8 cellular contexts compared by ENCODE assay signal in the genomic region with DNA sequence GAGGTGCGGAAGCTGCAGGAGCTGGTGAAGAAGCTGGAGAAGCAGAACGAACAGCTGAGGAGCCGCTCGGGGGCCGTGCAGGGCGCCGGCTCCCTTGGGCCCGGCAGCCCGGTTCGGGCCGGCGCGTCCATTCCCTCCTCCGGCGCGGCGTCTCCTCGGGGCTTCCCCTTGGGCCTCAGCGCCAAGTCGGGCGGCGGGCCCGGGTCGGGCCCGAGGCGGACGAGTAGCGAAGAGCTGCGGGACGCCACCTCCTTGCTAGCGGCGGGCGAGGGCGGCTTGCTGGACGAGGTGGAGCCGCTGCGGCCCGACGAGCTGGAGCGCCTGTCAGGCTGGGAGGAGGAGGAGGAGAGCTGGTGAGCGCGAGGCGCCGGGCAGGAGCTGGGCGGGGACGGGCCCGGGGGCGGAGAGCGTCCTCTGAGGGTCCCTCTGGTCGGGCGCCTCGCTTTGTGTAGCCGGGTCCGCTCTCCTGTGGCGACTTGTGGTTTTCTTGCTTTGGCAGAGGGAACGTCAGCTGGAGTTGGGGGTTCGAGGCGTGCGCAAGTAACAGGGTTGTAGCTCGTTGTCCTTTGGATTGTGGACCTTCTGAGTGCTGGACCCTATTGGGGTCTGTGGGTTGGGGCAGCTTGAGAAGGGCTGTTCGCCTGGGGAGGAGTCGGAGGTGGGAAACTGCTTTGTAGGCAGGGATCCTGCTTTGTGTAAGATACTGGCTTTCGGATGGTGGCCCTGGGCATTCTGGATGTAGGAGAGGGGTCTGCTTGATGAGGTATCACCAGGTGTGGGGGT. TPM values are rescaled to one million over a fixed set of nuclear protein-coding genes. Genes with fewer than 3 reads are reported as not detected.
DNase-seq lines count a peak whose midpoint lies in the region; ATAC-seq and TF ChIP-seq lines count a peak whose summit lies in the region.

No MANE protein-coding gene starts in this region.

- H3K4me3 ChIP-seq in RWPE2 (ENCODE audit: severe bottlenecking) (peak overlapping the region; percentile 97), aorta (ENCODE audit: low read length in 2 of 2) (peak overlapping the region; percentile 84 to 98)

- TF ChIP-seq CTCF in RWPE2 (IDR thresholded peaks at IDR 0.05; ENCODE audit: poor library complexity, severe bottlenecking): no peak

- intact Hi-C loops in left cardiac atrium (cut with DNase I) (no loop called here), posterior vena cava (cut with DNase I) (no loop called here), aorta (cut with DNase I) (loop anchor here in 1 of 2 donors (10.0 kb wide), 1 partner anchor 53 kb away; no protein-coding TSS in a partner anchor)

- peaks cover 58% of the 10 kb centered on the region for H3K4me1 ChIP-seq in RWPE2 (ENCODE audit: insufficient read depth, poor library complexity, severe bottlenecking)
- peaks cover 1 to 4% of the 10 kb centered on the region in 2 donors for H3K4me1 ChIP-seq in aorta (ENCODE audit: control insufficient read depth in 1 of 2, insufficient read depth in 2 of 2, low read length in 2 of 2)

- DNase-seq in AML-193 (lab: John Stamatoyannopoulos, UW) (peak; percentile 24), RWPE2 (ENCODE audit: low spot score) (no peak), left cardiac atrium (peak; percentile 68), posterior vena cava (ENCODE audit: low spot score) (peak; percentile 86), aorta (peak; percentile 76 to 88)
- DNase-seq in activated naive CD8-positive, alpha-beta T cell treated with anti-CD3 and anti-CD28 coated beads, Interleukin-2, amount 50 U/mL, for 16 hours (ENCODE audit: low read depth, low spot score): peak; percentile 13

- H3K27me3 ChIP-seq in RWPE2 (ENCODE audit: insufficient read depth, poor library complexity, severe bottlenecking): no peaks in the 10 kb centered on the region
- H3K27me3 ChIP-seq in aorta (ENCODE audit: control insufficient read depth in 1 of 2, insufficient read depth in 2 of 2, low read length in 1 of 2): no peaks in the 10 kb centered on the region

- H3K9me3 ChIP-seq in RWPE2 (ENCODE audit: severe bottlenecking): no peaks in the 10 kb centered on the region
- no peaks in the 10 kb centered on the region for H3K9me3 ChIP-seq in aorta (ENCODE audit: control insufficient read depth, low read length)

- H3K27ac ChIP-seq in RWPE2 (ENCODE audit: poor library complexity, severe bottlenecking) (peak overlapping the region; percentile 86), aorta (ENCODE audit: low read depth in 1 of 2, low read length in 2 of 2) (peak overlapping the region; percentile 89 to 92)

- no peaks in the 10 kb centered on the region for H3K36me3 ChIP-seq in RWPE2 (ENCODE audit: low read depth)
- H3K36me3 ChIP-seq in aorta (ENCODE audit: control insufficient read depth in 1 of 2, insufficient read depth in 2 of 2, low read length in 1 of 2): no peaks in the 10 kb centered on the region

- WGBS in aorta, 2 donors: 0% methylated on average over 55 to 63 of the region's 63 CpGs

- ATAC-seq in GM19023 (IDR thresholded peaks at IDR 0.05; ENCODE audit: unreplicated experiment) (peak; percentile 22), HG03175 (IDR thresholded peaks at IDR 0.05; ENCODE audit: unreplicated experiment) (peak; percentile 15), RWPE2 (ENCODE audit: low read depth) (peak; percentile 19), left cardiac atrium (peak; percentile 51 to 67), aorta (ENCODE audit: low FRiP score) (peak; percentile 65)

RNA-seq across cellular contexts. Expression of a gene that starts 0.6 kb away (rescaled TPM):
- 100 to 1,000 TPM; 104 to 108 TPM for total RNA-seq in left cardiac atrium
- 100 to 1,000 TPM in 1 of 2 donors, 10 to 100 TPM in 1; 88.3 to 131 TPM for total RNA-seq in posterior vena cava
- 100 to 1,000 TPM; 107 to 109 TPM for total RNA-seq in aorta
- 10 to 100 TPM; 39.0 to 46.0 TPM for polyA plus RNA-seq in aorta

Comparison
In these comparisons a context has a peak if more than half of its experiments do, and no peak if none do; other contexts are left out.
1. ATAC-seq: peak in every context shown above with its lines; median percentile 65 in aorta; 59 in left cardiac atrium; 22 in GM19023; 19 in RWPE2; 15 in HG03175.